ENCODE assay signal across 20 cellular contexts in the genomic region with DNA sequence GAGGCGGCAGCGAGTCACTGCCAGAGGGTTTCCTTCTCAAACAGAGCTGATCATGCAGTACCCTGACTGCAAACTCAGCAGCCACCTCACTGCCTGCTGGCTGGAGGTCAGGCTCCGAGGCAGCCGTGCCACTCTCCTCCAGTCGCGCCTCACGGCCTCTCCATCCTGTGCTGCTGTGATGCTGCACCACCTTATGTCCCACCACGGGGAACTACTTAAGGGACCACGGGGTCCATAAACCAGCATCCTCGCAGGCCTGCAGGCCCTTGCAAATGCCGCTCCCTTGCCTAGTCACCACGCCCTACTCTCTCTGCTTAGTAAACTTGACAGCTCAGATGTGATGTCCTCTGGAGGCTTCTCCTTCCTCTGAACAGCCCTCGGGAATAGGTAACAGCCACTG.
DNase-seq lines count a peak whose midpoint lies in the region; ATAC-seq and TF ChIP-seq lines count a peak whose summit lies in the region.
"Had no signal": no experiment of that assay in that cellular context is flagged by ENCODE, and none has a peak within 500 bp of the region (broad histone marks: within the 10 kb centered on the region; RNA-seq: fewer than 3 reads in every experiment).

No MANE protein-coding gene starts in this region.

- no peaks in the 10 kb centered on the region for H3K27me3 ChIP-seq in Peyer's patch

- H3K27ac Mint-ChIP-seq in neural crest cell (ENCODE audit: unreplicated experiment) (peak overlapping the region; percentile 95), type B pancreatic cell (peak overlapping the region; percentile 48)
- H3K27ac Mint-ChIP-seq: B cell had no signal

- WGBS in lower leg skin, 2 donors = 96 to 98% methylated on average over 13 of the region's 13 CpGs

- DNase-seq in Peyer's patch (peak in 1 of 3 donors; percentile 36), left colon (peak in 1 of 2 donors; percentile 29), neural crest cell (ENCODE audit: low read depth, low spot score) (no peak), type B pancreatic cell (ENCODE audit: extremely low spot score, unreplicated experiment) (no peak), LoVo (ENCODE audit: low spot score) (no peak), SK-N-DZ (ENCODE audit: low spot score) (no peak), lower leg skin (ENCODE audit: low spot score in 2 of 2) (no peak)
- DNase-seq: EL, GF-D8, IMR-90, NCI-H1105, NCI-H1694, NCI-H2081, NCI-H2171, NCI-H345, NCI-H524 treated with DMSO at 0.1 percent for 48 hours, NCI-H82 had no signal

- no peak for TF ChIP-seq POLR2A in Peyer's patch (IDR thresholded peaks at IDR 0.05)
- TF ChIP-seq POLR2A in lower leg skin (IDR thresholded peaks at IDR 0.05) = no peak

- H3K4me1 ChIP-seq in Peyer's patch = peaks cover 0 to 16% (median 0%) of the 10 kb centered on the region in 4 donors
- H3K4me1 ChIP-seq: A549 had no signal

- H3K4me1 Mint-ChIP-seq in neural crest cell = peaks cover 40% of the 10 kb centered on the region
- peaks cover 9% of the 10 kb centered on the region for H3K4me1 Mint-ChIP-seq in type B pancreatic cell (ENCODE audit: unreplicated experiment)
- H3K4me1 Mint-ChIP-seq: B cell had no signal

- no peaks in the 10 kb centered on the region for H3K9me3 ChIP-seq in Peyer's patch
- H3K9me3 ChIP-seq: A549 had no signal

- no peak overlapping the region for H3K4me3 Mint-ChIP-seq in neural crest cell
- no peak overlapping the region for H3K4me3 Mint-ChIP-seq in type B pancreatic cell
- H3K4me3 Mint-ChIP-seq: B cell had no signal

- no peak overlapping the region for H3K4me3 ChIP-seq in Peyer's patch
- H3K4me3 ChIP-seq in lower leg skin (ENCODE audit: low read depth, poor library complexity, severe bottlenecking) = no peak overlapping the region
- H3K4me3 ChIP-seq: A549 had no signal

- H3K36me3 Mint-ChIP-seq in neural crest cell (ENCODE audit: low read depth) (no peaks in the 10 kb centered on the region), type B pancreatic cell (peaks cover 5% of the 10 kb centered on the region)

- TF ChIP-seq CTCF in Peyer's patch (IDR thresholded peaks at IDR 0.05) = no peak
- TF ChIP-seq CTCF in neural crest cell (conservative IDR thresholded peaks at IDR 0.05) = no peak
- TF ChIP-seq CTCF in type B pancreatic cell (conservative IDR thresholded peaks at IDR 0.05) = no peak
- TF ChIP-seq CTCF in lower leg skin (IDR thresholded peaks at IDR 0.05) = no peak

- H3K36me3 ChIP-seq in Peyer's patch = peaks cover 0 to 9% (median 0%) of the 10 kb centered on the region in 3 donors

- ATAC-seq in left colon = peak; percentile 44
- ATAC-seq: A549 had no signal

- intact Hi-C loops in left colon (cut with DNase I, micrococcal nuclease) = no loop called here
- intact Hi-C loops in lower leg skin (cut with DNase I; ENCODE audit: low total_unique reads) = no loop called here

- H3K27ac ChIP-seq in Peyer's patch = peak overlapping the region in 3 of 4 donors; percentile 15 to 38 (median 23)
- H3K27ac ChIP-seq: A549, KMS-11 had no signal

- H3K27me3 Mint-ChIP-seq in neural crest cell (ENCODE audit: low read depth) (no peaks in the 10 kb centered on the region), type B pancreatic cell (no peaks in the 10 kb centered on the region)
- H3K27me3 Mint-ChIP-seq: B cell had no signal

- H3K9me3 Mint-ChIP-seq in neural crest cell = no peaks in the 10 kb centered on the region
- H3K9me3 Mint-ChIP-seq in type B pancreatic cell = no peaks in the 10 kb centered on the region
